In genomic region chr4:39458161-39458504, GRCh38 we compare ENCODE assay signal across 9 cellular contexts. TPM values are rescaled to one million over a fixed set of nuclear protein-coding genes. Genes with fewer than 3 reads are reported as not detected.
A peak's percentile ranks its signal among the peaks of the same experiment; 100 is the strongest.
DNase-seq lines count a peak whose midpoint lies in the region; ATAC-seq and TF ChIP-seq lines count a peak whose summit lies in the region.
"Not testable (repeated sequence)": the region's sequence is repeated elsewhere in the genome, so short reads cannot be mapped to it uniquely, and the experiment has no call there.
"Had no signal": no experiment of that assay in that cellular context is flagged by ENCODE, and none has a peak within 500 bp of the region (broad histone marks: within the 10 kb centered on the region; RNA-seq: fewer than 3 reads in every experiment).

No MANE protein-coding gene starts in this region.

- H3K23ac ChIP-seq in mesenchymal stem cell (ENCODE audit: low read length in 2 of 2): peak overlapping the region in 1 of 2 experiments; percentile 52

- not testable (repeated sequence) for TF ChIP-seq POLR2A in breast epithelium (IDR thresholded peaks at IDR 0.05); sigmoid colon (IDR thresholded peaks at IDR 0.05)

- H3K9me3 ChIP-seq in breast epithelium; mesenchymal stem cell (ENCODE audit: control insufficient read depth, low read length); sigmoid colon: not testable (repeated sequence)

- peaks cover 32% of the 10 kb centered on the region for H3K79me2 ChIP-seq in KMS-11 (ENCODE audit: insufficient read depth, low read depth)

- TF ChIP-seq EP300 in sigmoid colon (IDR thresholded peaks at IDR 0.05): not testable (repeated sequence)

- TF ChIP-seq CTCF in KMS-11 (conservative IDR thresholded peaks at IDR 0.05; ENCODE audit: low read depth, low read length); breast epithelium (IDR thresholded peaks at IDR 0.05); foreskin keratinocyte (conservative IDR thresholded peaks at IDR 0.05); sigmoid colon (IDR thresholded peaks at IDR 0.05): not testable (repeated sequence)

- H3K36me3 Mint-ChIP-seq in activated CD4-positive, alpha-beta T cell treated with anti-CD3 and anti-CD28 coated beads, Interleukin-2, amount 10 ng/mL, durations not matched to agents 24 days and 14 days (ENCODE audit: low read depth): peaks cover 62% of the 10 kb centered on the region

- H3K4me2 ChIP-seq in KMS-11: peak overlapping the region; percentile 53
- peak overlapping the region; percentile 64 for H3K4me2 ChIP-seq in mesenchymal stem cell (ENCODE audit: low read length, poor library complexity, severe bottlenecking)

- ATAC-seq in GM18909 (IDR thresholded peaks at IDR 0.05; ENCODE audit: poor library complexity, unreplicated experiment): peak; percentile 1
- not testable (repeated sequence) for ATAC-seq in foreskin keratinocyte

- H3K4ac ChIP-seq in mesenchymal stem cell (ENCODE audit: low read depth in 1 of 2, low read length in 2 of 2): peak overlapping the region; percentile 58 to 98

- peak overlapping the region; percentile 98 for H3K27ac Mint-ChIP-seq in activated CD4-positive, alpha-beta T cell treated with anti-CD3 and anti-CD28 coated beads, Interleukin-2, amount 10 ng/mL, durations not matched to agents 24 days and 14 days

- not testable (repeated sequence) for H2BK12ac ChIP-seq in mesenchymal stem cell (ENCODE audit: low read length in 2 of 2)

- H3K79me1 ChIP-seq in mesenchymal stem cell (replicated peaks; ENCODE audit: low read length, poor library complexity, severe bottlenecking): not testable (repeated sequence)

- not testable (repeated sequence) for H4K91ac ChIP-seq in mesenchymal stem cell (ENCODE audit: low read length)

- H3K36me3 ChIP-seq in KMS-11 (ENCODE audit: insufficient read depth) (peaks cover 12% of the 10 kb centered on the region; the same call in 1 of the 2 replicates), mesenchymal stem cell (ENCODE audit: control insufficient read depth in 1 of 2, insufficient read depth in 2 of 2, low read depth in 1 of 2, low read length in 2 of 2) (peaks cover 11 to 56% of the 10 kb centered on the region in 2 experiments), sigmoid colon (peaks cover 8 to 61% (median 45%) of the 10 kb centered on the region in 4 donors)
- H3K36me3 ChIP-seq in breast epithelium: not testable (repeated sequence)

- H3K27ac ChIP-seq in KMS-11 (peak overlapping the region; percentile 80), breast epithelium (peak overlapping the region; percentile 99), foreskin keratinocyte (peak overlapping the region; percentile 96), mesenchymal stem cell (ENCODE audit: low read length, poor library complexity, severe bottlenecking) (peak overlapping the region; percentile 96), sigmoid colon (peak overlapping the region; percentile 97 to 98 (median 98))

- H3K9ac ChIP-seq in KMS-11 (peak overlapping the region; percentile 97), mesenchymal stem cell (ENCODE audit: low read length) (peak overlapping the region; percentile 97)

- H4K8ac ChIP-seq in mesenchymal stem cell (ENCODE audit: low read length): peak overlapping the region; percentile 54

- not testable (repeated sequence) for H3K4me3 ChIP-seq in KMS-11 (IDR thresholded peaks at IDR 0.05; ENCODE audit: insufficient read depth, low read depth, low read length)
- H3K4me3 ChIP-seq in breast epithelium: peak overlapping the region; percentile 74 to 92 (median 77)
- peak overlapping the region; percentile 83 to 90 for H3K4me3 ChIP-seq in mesenchymal stem cell (ENCODE audit: insufficient read depth in 1 of 2, low read depth in 1 of 2, low read length in 2 of 2)
- peak overlapping the region; percentile 70 to 79 (median 74) for H3K4me3 ChIP-seq in sigmoid colon

- peak overlapping the region; percentile 83 for H2AK5ac ChIP-seq in mesenchymal stem cell (ENCODE audit: low read length, severe bottlenecking)

- H3K14ac ChIP-seq in mesenchymal stem cell (ENCODE audit: low read length in 2 of 2): peak overlapping the region in 1 of 2 experiments; percentile 95

- not testable (repeated sequence) for H3K27me3 ChIP-seq in KMS-11 (ENCODE audit: insufficient read depth, low read depth); breast epithelium; foreskin keratinocyte; mesenchymal stem cell (ENCODE audit: control insufficient read depth in 1 of 2, insufficient read depth in 1 of 2, low read length in 2 of 2); sigmoid colon

- intact Hi-C loops in activated CD4-positive, alpha-beta T cell treated with anti-CD3 and anti-CD28 coated beads, Interleukin-2, amount 10 ng/mL, durations not matched to agents 24 days and 14 days (cut with micrococcal nuclease): loop anchor here (2.0 kb wide), 8 partner anchors 93 to 597 kb away; partner anchors contain the start of genes PDS5A, SMIM14, TMEM156 and UBE2K
- intact Hi-C loops in breast epithelium (cut with DNase I; ENCODE audit: low total_unique reads): not testable (repeated sequence)
- intact Hi-C loops in sigmoid colon (cut with DNase I): loop anchor here (2.0 to 5.0 kb wide), 5 partner anchors 69 to 599 kb away; partner anchors contain the start of genes N4BP2, RFC1, SMIM14 and UBE2K

- not testable (repeated sequence) for H3K9me3 Mint-ChIP-seq in activated CD4-positive, alpha-beta T cell treated with anti-CD3 and anti-CD28 coated beads, Interleukin-2, amount 10 ng/mL, durations not matched to agents 24 days and 14 days

- not testable (repeated sequence) for H2BK120ac ChIP-seq in mesenchymal stem cell (ENCODE audit: low read depth, low read length)

- peaks cover 37% of the 10 kb centered on the region for H3K4me1 Mint-ChIP-seq in activated CD4-positive, alpha-beta T cell treated with anti-CD3 and anti-CD28 coated beads, Interleukin-2, amount 10 ng/mL, durations not matched to agents 24 days and 14 days

- peak overlapping the region; percentile 97 for H2BK5ac ChIP-seq in mesenchymal stem cell (ENCODE audit: low read depth, low read length, poor library complexity, severe bottlenecking)

- peak overlapping the region; percentile 46; the same call in 1 of the 2 replicates for H2AFZ ChIP-seq in KMS-11 (ENCODE audit: low read depth)
- H2AFZ ChIP-seq in mesenchymal stem cell (ENCODE audit: low read depth, low read length): not testable (repeated sequence)

- H2BK15ac ChIP-seq in mesenchymal stem cell (ENCODE audit: low read depth, poor library complexity, severe bottlenecking): not testable (repeated sequence)

- not testable (repeated sequence) for H4K20me1 ChIP-seq in KMS-11 (ENCODE audit: insufficient read depth)

- DNase-seq in activated CD4-positive, alpha-beta T cell treated with anti-CD3 and anti-CD28 coated beads, Interleukin-2, amount 10 ng/mL, durations not matched to agents 24 days and 14 days; breast epithelium (ENCODE audit: low spot score in 2 of 2); foreskin keratinocyte; mesenchymal stem cell; sigmoid colon: not testable (repeated sequence)

- H3K27me3 Mint-ChIP-seq in activated CD4-positive, alpha-beta T cell treated with anti-CD3 and anti-CD28 coated beads, Interleukin-2, amount 10 ng/mL, durations not matched to agents 24 days and 14 days: not testable (repeated sequence)

- H3K4me1 ChIP-seq in KMS-11 (ENCODE audit: low read depth, poor library complexity, severe bottlenecking) (peaks cover 22% of the 10 kb centered on the region), foreskin keratinocyte (peaks cover 11% of the 10 kb centered on the region), sigmoid colon (peaks cover 0 to 40% (median 36%) of the 10 kb centered on the region in 4 donors)
- H3K4me1 ChIP-seq in breast epithelium; mesenchymal stem cell (ENCODE audit: control insufficient read depth, insufficient read depth, low read depth, low read length): not testable (repeated sequence)

- under 1% methylated on average over 13 of the region's 13 CpGs for WGBS in mesenchymal stem cell
- 0% methylated on average over 13 of the region's 13 CpGs for WGBS in sigmoid colon, 2 donors

- H3K18ac ChIP-seq in mesenchymal stem cell (ENCODE audit: low read depth in 1 of 2, low read length in 2 of 2): peak overlapping the region; percentile 75 to 93

- H3K4me3 Mint-ChIP-seq in activated CD4-positive, alpha-beta T cell treated with anti-CD3 and anti-CD28 coated beads, Interleukin-2, amount 10 ng/mL, durations not matched to agents 24 days and 14 days: peak overlapping the region; percentile 89

RNA-seq across cellular contexts. Expression of gene RPL9, which starts 0.6 kb away (rescaled TPM):
- 1,785 and 1,789 TPM in 2 replicates for total RNA-seq in activated CD4-positive, alpha-beta T cell treated with anti-CD3 and anti-CD28 coated beads, Interleukin-2, amount 10 ng/mL, durations not matched to agents 24 days and 14 days
- 1,000 to 10,000 TPM; 3,854 to 5,890 (median 5,583) TPM for total RNA-seq in breast epithelium
- 1,530 and 1,563 TPM in 2 replicates for total RNA-seq in foreskin keratinocyte
- 1,924 and 2,024 TPM in 2 replicates for polyA plus RNA-seq in foreskin keratinocyte
- 1,728 TPM for polyA plus RNA-seq in mesenchymal stem cell (2013, experiment 1 of 2)
- 1,807 TPM for polyA plus RNA-seq in mesenchymal stem cell (2013, experiment 2 of 2)
- over 10,000 TPM in 1 of 4 donors, 1,000 to 10,000 TPM in 3; 4,848 to 14,511 (median 7,301) TPM for total RNA-seq in sigmoid colon
- 1,000 to 10,000 TPM; 1,915 to 4,730 (median 2,671) TPM for polyA plus RNA-seq in sigmoid colon

RNA-seq across cellular contexts. Expression of gene LIAS, which starts 0.7 kb away (rescaled TPM):
- total RNA-seq in activated CD4-positive, alpha-beta T cell treated with anti-CD3 and anti-CD28 coated beads, Interleukin-2, amount 10 ng/mL, durations not matched to agents 24 days and 14 days: 27.7 and 29.2 TPM in 2 replicates
- total RNA-seq in breast epithelium: 10 to 100 TPM; 10.6 to 17.9 (median 13.1) TPM
- 12.6 and 13.8 TPM in 2 replicates for total RNA-seq in foreskin keratinocyte
- 12.2 and 14.7 TPM in 2 replicates for polyA plus RNA-seq in foreskin keratinocyte
- 8.4 TPM for polyA plus RNA-seq in mesenchymal stem cell (2013, experiment 1 of 2)
- 8.1 TPM for polyA plus RNA-seq in mesenchymal stem cell (2013, experiment 2 of 2)
- 10 to 100 TPM; 16.1 to 24.8 (median 18.8) TPM for total RNA-seq in sigmoid colon
- polyA plus RNA-seq in sigmoid colon: 10 to 100 TPM; 20.7 to 24.0 (median 23.4) TPM

RNA-seq across cellular contexts. Expression of gene KLB, which starts 51.4 kb away (rescaled TPM):
- total RNA-seq in activated CD4-positive, alpha-beta T cell treated with anti-CD3 and anti-CD28 coated beads, Interleukin-2, amount 10 ng/mL, durations not matched to agents 24 days and 14 days: not detected in 2 replicates
- total RNA-seq in breast epithelium: 10 to 100 TPM in 1 of 3 donors, 1 to 10 TPM in 2; 2.0 to 23.2 (median 4.6) TPM
- 0.03 TPM in 1 of 2 replicates, not detected in the other for total RNA-seq in foreskin keratinocyte
- 0.01 TPM in 1 of 2 replicates, not detected in the other for polyA plus RNA-seq in foreskin keratinocyte
- not detected for polyA plus RNA-seq in mesenchymal stem cell (2013, experiment 1 of 2)
- polyA plus RNA-seq in mesenchymal stem cell (2013, experiment 2 of 2): not detected
- 1 to 10 TPM in 1 of 4 donors, under 1 TPM in 1, not detected in 2; 0.16 to 1.4 TPM for total RNA-seq in sigmoid colon
- 1 to 10 TPM in 2 of 3 donors, under 1 TPM in 1; 0.55 to 1.6 (median 1.2) TPM for polyA plus RNA-seq in sigmoid colon
- total RNA-seq: G401, NCI-H460 had no signal
